In genomic region chr18:46262856-46263255, GRCh38 we compare ENCODE assay signal across 17 cellular contexts.
DNase-seq lines count a peak whose midpoint lies in the region; ATAC-seq and TF ChIP-seq lines count a peak whose summit lies in the region.
"Had no signal": no experiment of that assay in that cellular context is flagged by ENCODE, and none has a peak within 500 bp of the region (broad histone marks: within the 10 kb centered on the region; RNA-seq: fewer than 3 reads in every experiment).

No MANE protein-coding gene starts in this region.

- TF ChIP-seq RAD21 in IMR-90 (IDR thresholded peaks at IDR 0.05; ENCODE audit: low read length): no peak

- DNase-seq in mammary epithelial cell (peak; percentile 52), breast epithelium (ENCODE audit: low spot score in 2 of 2) (no peak), IMR-90 (no peak), epithelial cell of prostate (ENCODE audit: low read depth, low spot score) (peak; percentile 34), tibial artery (no peak), GM19240 (ENCODE audit: insufficient read length, low spot score) (no peak)
- DNase-seq in stimulated activated effector memory CD8-positive, alpha-beta T cell treated with anti-CD3 and anti-CD28 coated beads, Interleukin-12 subunit alpha, Interleukin-12 subunit beta, amount 100 ng/mL, for 72 hours (ENCODE audit: low spot score in 2 of 2): no peak
- DNase-seq: activated gamma-delta T cell, COR-L47, DND-41, hippocampal formation, NCI-H1694, NCI-H345, spleen, substantia nigra had no signal

- H2BK120ac ChIP-seq in IMR-90 (ENCODE audit: low read depth, low read length): peak overlapping the region; percentile 60; the same call in 1 of the 2 replicates

- peaks cover 57% of the 10 kb centered on the region for H3K36me3 Mint-ChIP-seq in stimulated activated effector memory CD8-positive, alpha-beta T cell treated with anti-CD3 and anti-CD28 coated beads, Interleukin-12 subunit alpha, Interleukin-12 subunit beta, amount 100 ng/mL, for 72 hours

- CTCF ChIA-PET in mammary epithelial cell (lab: Charles Lee; ENCODE audit: low non-redundant PET): no interaction called here
- CTCF ChIA-PET in IMR-90 (lab: Yijun Ruan, JAX): interaction anchor here (2.3 kb wide), 1 partner anchor 89 kb away, joined by 11 read pairs; a partner anchor contains a TSS

- peak overlapping the region; percentile 12 for H3K27ac Mint-ChIP-seq in stimulated activated effector memory CD8-positive, alpha-beta T cell treated with anti-CD3 and anti-CD28 coated beads, Interleukin-12 subunit alpha, Interleukin-12 subunit beta, amount 100 ng/mL, for 72 hours

- peak overlapping the region in 1 of 2 experiments; percentile 14; a peak in 1 of 4 replicates for H4K8ac ChIP-seq in IMR-90 (ENCODE audit: low read depth in 2 of 2, low read length in 2 of 2)

- BruUV-seq in mammary epithelial cell (replicated peaks; lab: Mats Ljungman, UMichigan) (no TSS peak), IMR-90 (replicated peaks; lab: Mats Ljungman, UMichigan) (no TSS peak)

- no peak overlapping the region; the same call in 1 of the 2 replicates for H3K14ac ChIP-seq in IMR-90 (replicated peaks; ENCODE audit: low read depth, low read length)

- H3K9me3 Mint-ChIP-seq in stimulated activated effector memory CD8-positive, alpha-beta T cell treated with anti-CD3 and anti-CD28 coated beads, Interleukin-12 subunit alpha, Interleukin-12 subunit beta, amount 100 ng/mL, for 72 hours: no peaks in the 10 kb centered on the region

- dilution Hi-C loops in mammary epithelial cell (cut with HindIII; ENCODE audit: low sequenced_read_pairs) (no loop called here), IMR-90 (cut with HindIII; ENCODE audit: low sequenced_read_pairs, unreplicated experiment) (no loop called here)

- H3K27me3 ChIP-seq in mammary epithelial cell (ENCODE audit: insufficient read depth, low read length) (no peaks in the 10 kb centered on the region), breast epithelium (no peaks in the 10 kb centered on the region), IMR-90 (ENCODE audit: control insufficient read depth, insufficient read depth, low read length) (no peaks in the 10 kb centered on the region), tibial artery (no peaks in the 10 kb centered on the region)
- H3K27me3 ChIP-seq: ascending aorta, spleen had no signal

- H4K20me1 ChIP-seq in mammary epithelial cell (ENCODE audit: insufficient read depth, low read length): no peaks in the 10 kb centered on the region
- no peaks in the 10 kb centered on the region for H4K20me1 ChIP-seq in IMR-90 (ENCODE audit: insufficient read depth, low read length)

- in situ Hi-C loops in mammary epithelial cell (cut with MboI; ENCODE audit: low sequenced_read_pairs in 2 of 2): no loop called here
- in situ Hi-C loops in IMR-90 (cut with MboI; ENCODE audit: low sequenced_read_pairs): no loop called here

- peak overlapping the region; percentile 86; the same call in 1 of the 2 replicates for H2AK5ac ChIP-seq in IMR-90 (ENCODE audit: low read depth, low read length)

- H3K4me1 ChIP-seq in mammary epithelial cell (ENCODE audit: insufficient read depth, low read length): peaks cover 47% of the 10 kb centered on the region
- no peaks in the 10 kb centered on the region for H3K4me1 ChIP-seq in breast epithelium
- H3K4me1 ChIP-seq in IMR-90 (ENCODE audit: control insufficient read depth, insufficient read depth, low read length): peaks cover 17% of the 10 kb centered on the region
- peaks cover 0 to 25% (median 3%) of the 10 kb centered on the region in 4 donors for H3K4me1 ChIP-seq in tibial artery

- peak overlapping the region; percentile 87; the same call in 1 of the 2 replicates for H3K23ac ChIP-seq in IMR-90 (ENCODE audit: low read depth, low read length)

- peak overlapping the region; percentile 2; the same call in 1 of the 2 replicates for H2BK20ac ChIP-seq in IMR-90 (ENCODE audit: low read depth, low read length)

- H3K9me3 ChIP-seq in mammary epithelial cell (replicated peaks; ENCODE audit: insufficient read depth, low read length) (no peaks in the 10 kb centered on the region), breast epithelium (no peaks in the 10 kb centered on the region), IMR-90 (ENCODE audit: control insufficient read depth, insufficient read depth, low read length) (no peaks in the 10 kb centered on the region), tibial artery (no peaks in the 10 kb centered on the region)
- H3K9me3 ChIP-seq: ascending aorta, spleen had no signal

- H3K4me1 Mint-ChIP-seq in stimulated activated effector memory CD8-positive, alpha-beta T cell treated with anti-CD3 and anti-CD28 coated beads, Interleukin-12 subunit alpha, Interleukin-12 subunit beta, amount 100 ng/mL, for 72 hours: peaks cover 26% of the 10 kb centered on the region

- POLR2A ChIA-PET in IMR-90 (lab: Charles Lee; ENCODE audit: unreplicated experiment): no interaction called here

- H3K56ac ChIP-seq in IMR-90 (ENCODE audit: extremely low read depth, insufficient read depth, low read length): no peak overlapping the region

- no peak overlapping the region for H2BK15ac ChIP-seq in IMR-90 (ENCODE audit: low read depth, low read length)

- H3K79me1 ChIP-seq in IMR-90 (ENCODE audit: low read depth in 1 of 2, low read length in 2 of 2): peaks cover 21 to 39% of the 10 kb centered on the region in 2 experiments

- TF ChIP-seq POLR2A in breast epithelium (IDR thresholded peaks at IDR 0.05) (no peak), IMR-90 (IDR thresholded peaks at IDR 0.05; ENCODE audit: low read depth, low read length) (no peak)

- H3K4me2 ChIP-seq in mammary epithelial cell (ENCODE audit: insufficient read depth, low read depth, low read length) (no peak overlapping the region), IMR-90 (ENCODE audit: low read depth, low read length) (no peak overlapping the region)

- H3K4ac ChIP-seq in IMR-90 (ENCODE audit: low read depth, low read length): peak overlapping the region; percentile 77; the same call in 1 of the 2 replicates

- peak overlapping the region; percentile 62 for H3K27ac ChIP-seq in mammary epithelial cell (ENCODE audit: insufficient read depth, low read depth, low read length)
- H3K27ac ChIP-seq in breast epithelium: no peak overlapping the region
- no peak overlapping the region for H3K27ac ChIP-seq in IMR-90 (ENCODE audit: insufficient read depth, low read length)
- H3K27ac ChIP-seq in epithelial cell of prostate: peak overlapping the region; percentile 76
- H3K27ac ChIP-seq in tibial artery: no peak overlapping the region
- H3K27ac ChIP-seq: ascending aorta had no signal

- H3K36me3 ChIP-seq in mammary epithelial cell (ENCODE audit: insufficient read depth, low read length) (no peaks in the 10 kb centered on the region), breast epithelium (no peaks in the 10 kb centered on the region), IMR-90 (ENCODE audit: control insufficient read depth, insufficient read depth, low read length) (peaks cover 10% of the 10 kb centered on the region), tibial artery (peaks cover 5 to 34% (median 6%) of the 10 kb centered on the region in 3 donors)

- H3K9ac ChIP-seq in mammary epithelial cell (ENCODE audit: insufficient read depth, low read length): no peak overlapping the region
- H3K9ac ChIP-seq in IMR-90 (ENCODE audit: low read depth, low read length): no peak overlapping the region

- no peak overlapping the region for H3K4me3 Mint-ChIP-seq in stimulated activated effector memory CD8-positive, alpha-beta T cell treated with anti-CD3 and anti-CD28 coated beads, Interleukin-12 subunit alpha, Interleukin-12 subunit beta, amount 100 ng/mL, for 72 hours

- no peak overlapping the region; the same call in 1 of the 2 replicates for H3K18ac ChIP-seq in IMR-90 (ENCODE audit: low read depth, low read length)

- 87% methylated on average over 4 of the region's 4 CpGs for WGBS in mammary epithelial cell (ENCODE audit: low coverage, missing lambda C conversion rate)
- 92% methylated on average over 3 of the region's 4 CpGs; no CpG with 5 or more reads in 1 of the 2 experiments for WGBS in IMR-90 (ENCODE audit: extremely low coverage in 2 of 2, insufficient read length in 1 of 2), 2 experiments

- H4K5ac ChIP-seq in IMR-90 (ENCODE audit: low read depth, low read length): no peak overlapping the region

- no peak overlapping the region for H2AFZ ChIP-seq in mammary epithelial cell (ENCODE audit: low read depth, low read length)
- no peak overlapping the region for H2AFZ ChIP-seq in IMR-90 (replicated peaks; ENCODE audit: low read length, poor library complexity)

- no peak overlapping the region for H2AK9ac ChIP-seq in IMR-90 (replicated peaks; ENCODE audit: low read depth, low read length, poor library complexity)

- intact Hi-C loops in mammary epithelial cell (cut with micrococcal nuclease): loop anchor here (5.0 kb wide), 2 partner anchors 91 to 106 kb away; a partner anchor contains a TSS
- intact Hi-C loops in breast epithelium (cut with DNase I; ENCODE audit: low total_unique reads): no loop called here
- intact Hi-C loops in IMR-90 (cut with micrococcal nuclease): no loop called here
- intact Hi-C loops in tibial artery (cut with DNase I; ENCODE audit: low total_unique reads): no loop called here

- H3K4me3 ChIP-seq in mammary epithelial cell (replicated peaks in 1 of 3; ENCODE audit: insufficient read depth in 1 of 3, low read depth in 2 of 3, low read length in 3 of 3) (no peak overlapping the region), breast epithelium (no peak overlapping the region), IMR-90 (ENCODE audit: insufficient read depth, low read depth, low read length) (no peak overlapping the region), tibial artery (no peak overlapping the region)
- H3K4me3 ChIP-seq: ascending aorta, K562, spleen had no signal

- 0 out of 2 replicates have a peak overlapping the region, but pooled peaks have one; percentile 0 for H4K91ac ChIP-seq in IMR-90 (ENCODE audit: insufficient read depth, low read depth, low read length)

- peaks cover 34% of the 10 kb centered on the region for H3K79me2 ChIP-seq in mammary epithelial cell (ENCODE audit: insufficient read depth, low read length)

- peak overlapping the region; percentile 74 for H2BK5ac ChIP-seq in IMR-90 (ENCODE audit: low read depth, low read length, poor library complexity, severe bottlenecking)

- H3K9me1 ChIP-seq in IMR-90 (ENCODE audit: insufficient read depth, low read length): peaks cover 10% of the 10 kb centered on the region

- TF ChIP-seq CTCF in mammary epithelial cell (conservative IDR thresholded peaks at IDR 0.05 in 1 of 2, IDR thresholded peaks at IDR 0.05 in 1 of 2; ENCODE audit: extremely low read depth in 1 of 2, insufficient read depth in 1 of 2, low read depth in 1 of 2, low read length in 2 of 2): no peak
- TF ChIP-seq CTCF in breast epithelium (IDR thresholded peaks at IDR 0.05): no peak
- no peak for TF ChIP-seq CTCF in IMR-90 (conservative IDR thresholded peaks at IDR 0.05; ENCODE audit: low read depth, low read length)
- TF ChIP-seq CTCF in tibial artery (IDR thresholded peaks at IDR 0.05): no peak

- no peak for ATAC-seq in IMR-90 (ENCODE audit: low read depth)
- ATAC-seq in stimulated activated effector memory CD8-positive, alpha-beta T cell treated with anti-CD3 and anti-CD28 coated beads, Interleukin-12 subunit alpha, Interleukin-12 subunit beta, amount 100 ng/mL, for 72 hours: no peak
- ATAC-seq: K562 had no signal

TF ChIP-seq in IMR-90, 13 proteins besides CTCF, POLR2A, EP300 and RAD21 (continues in another document):
- TF ChIP-seq NFE2L2 (IDR thresholded peaks at IDR 0.05; ENCODE audit: low read depth, low read length): no peak

Comparison
In these comparisons a context has a peak if more than half of its experiments do, and no peak if none do; other contexts are left out.
1. DNase-seq: peak in mammary epithelial cell (single experiment) and epithelial cell of prostate (single experiment); none in breast epithelium (0 of 2), IMR-90 (single experiment), stimulated activated effector memory CD8-positive, alpha-beta T cell treated with anti-CD3 and anti-CD28 coated beads, Interleukin-12 subunit alpha, Interleukin-12 subunit beta, amount 100 ng/mL, for 72 hours (0 of 2), tibial artery (0 of 2) and GM19240 (single experiment).
2. H3K27ac ChIP-seq: peak in mammary epithelial cell (single experiment) and epithelial cell of prostate (single experiment); none in breast epithelium (0 of 2), IMR-90 (single experiment) and tibial artery (0 of 2).